8 cellular contexts compared by ENCODE assay signal in the genomic region with DNA sequence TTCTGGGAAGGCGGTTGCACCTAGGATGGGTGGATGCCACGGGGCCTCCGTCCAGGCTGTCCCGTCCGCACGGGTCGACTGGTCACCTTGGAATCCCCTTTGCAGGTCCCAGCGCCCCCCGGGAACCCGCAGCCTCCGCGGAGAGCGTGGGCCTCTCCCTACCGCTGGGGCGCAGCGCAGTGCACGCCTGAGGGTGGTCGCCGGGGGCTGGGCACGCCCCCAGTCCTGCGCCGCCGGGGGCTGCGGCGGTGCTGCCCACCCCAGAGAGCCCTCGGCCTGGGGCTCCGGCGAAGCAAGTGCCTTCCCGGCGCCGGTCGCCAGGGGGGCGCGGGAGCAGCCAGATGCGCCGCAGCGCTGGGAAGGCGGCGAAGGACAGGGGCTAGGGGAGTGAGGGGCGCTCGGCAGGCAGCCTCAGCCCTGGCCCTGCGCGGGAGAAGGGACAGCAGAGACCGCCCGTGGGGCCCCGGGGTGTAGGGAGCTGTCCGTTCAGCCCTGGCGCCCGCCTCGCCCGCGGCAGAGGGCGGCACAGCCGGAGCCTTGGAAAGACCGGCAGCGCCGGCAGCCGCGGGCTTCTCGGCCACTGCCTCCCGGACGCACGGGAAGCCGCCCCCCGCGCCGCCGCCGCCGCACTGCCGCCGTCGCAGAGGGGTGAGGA. TPM values are rescaled to one million over a fixed set of nuclear protein-coding genes. Genes with fewer than 3 reads are reported as not detected.
DNase-seq lines count a peak whose midpoint lies in the region; ATAC-seq and TF ChIP-seq lines count a peak whose summit lies in the region.

No MANE protein-coding gene starts in this region.

- peak; percentile 67 for ATAC-seq in Right ventricle myocardium superior (ENCODE audit: poor library complexity)
- no peak for ATAC-seq in Right ventricle myocardium inferior
- ATAC-seq in HG03135 (IDR thresholded peaks at IDR 0.05; ENCODE audit: unreplicated experiment), result no peak

- no peaks in the 10 kb centered on the region for H3K36me3 ChIP-seq in SK-N-MC (ENCODE audit: insufficient read depth, low read length)

- peak; percentile 70 for TF ChIP-seq CTCF in progenitor cell of endocrine pancreas (IDR thresholded peaks at IDR 0.05; ENCODE audit: unreplicated experiment)

- H3K27ac ChIP-seq in SK-N-MC, result no peak overlapping the region

- H3K9ac ChIP-seq in SK-N-MC (ENCODE audit: insufficient read length), result no peak overlapping the region

- H3K9me3 Mint-ChIP-seq in progenitor cell of endocrine pancreas (ENCODE audit: low read depth), result no peaks in the 10 kb centered on the region

- H3K36me3 Mint-ChIP-seq in progenitor cell of endocrine pancreas (ENCODE audit: insufficient read depth), result no peaks in the 10 kb centered on the region

- DNase-seq in Right ventricle myocardium superior, result no peak
- DNase-seq in Right ventricle myocardium inferior (ENCODE audit: missing footprints), result no peak
- no peak for DNase-seq in SK-N-MC (ENCODE audit: low read depth, low spot score)
- DNase-seq in glomerular visceral epithelial cell (ENCODE audit: extremely low spot score), result peak; percentile 23
- peak; percentile 64 for DNase-seq in progenitor cell of endocrine pancreas (ENCODE audit: low spot score, unreplicated experiment)
- no peak for DNase-seq in AML-193 (lab: John Stamatoyannopoulos, UW)
- DNase-seq in T1000 (lab: John Stamatoyannopoulos, UW), result no peak

- H3K4me1 Mint-ChIP-seq in progenitor cell of endocrine pancreas (ENCODE audit: low read depth), result peaks cover 13% of the 10 kb centered on the region

- H3K9me3 ChIP-seq in SK-N-MC (ENCODE audit: low read depth, low read length), result no peaks in the 10 kb centered on the region

- no peak overlapping the region for H3K27ac Mint-ChIP-seq in progenitor cell of endocrine pancreas

- peak overlapping the region; percentile 64 for H3K4me3 ChIP-seq in SK-N-MC

- H3K4me3 Mint-ChIP-seq in progenitor cell of endocrine pancreas (ENCODE audit: low read depth), result peak overlapping the region; percentile 66

- peaks cover 89% of the 10 kb centered on the region for H3K27me3 Mint-ChIP-seq in progenitor cell of endocrine pancreas

- intact Hi-C loops in Right ventricle myocardium superior (cut with DNase I), result no loop called here
- intact Hi-C loops in Right ventricle myocardium inferior (cut with DNase I), result no loop called here

RNA-seq across cellular contexts. Expression of a gene that starts 0.5 kb away (rescaled TPM):
- total RNA-seq in Right ventricle myocardium superior (not detected), Right ventricle myocardium inferior (not detected), progenitor cell of endocrine pancreas (0.13 and 0.14 TPM in 2 replicates)

RNA-seq across cellular contexts. Expression of a gene that starts 40.5 kb away (rescaled TPM):
- total RNA-seq in Right ventricle myocardium superior, result 2.9 TPM
- 2.7 TPM for total RNA-seq in Right ventricle myocardium inferior
- total RNA-seq in progenitor cell of endocrine pancreas, result 1.6 and 1.8 TPM in 2 replicates

RNA-seq across cellular contexts. Expression of a gene that starts 43.0 kb away (rescaled TPM):
- 64.1 TPM for total RNA-seq in Right ventricle myocardium superior
- 72.7 TPM for total RNA-seq in Right ventricle myocardium inferior
- total RNA-seq in progenitor cell of endocrine pancreas, result 25.2 and 25.6 TPM in 2 replicates

Comparison
In these comparisons a context has a peak if more than half of its experiments do, and no peak if none do; other contexts are left out.
1. DNase-seq: peak in glomerular visceral epithelial cell (single experiment) and progenitor cell of endocrine pancreas (single experiment); none in Right ventricle myocardium superior (single experiment), Right ventricle myocardium inferior (single experiment), SK-N-MC (single experiment), AML-193 (0 of 2) and T1000 (single experiment).